ENCODE assay signal across 16 cellular contexts in genomic region chr1:111161843-111162242, GRCh38. TPM values are rescaled to one million over a fixed set of nuclear protein-coding genes. Genes with fewer than 3 reads are reported as not detected.
DNase-seq lines count a peak whose midpoint lies in the region; ATAC-seq and TF ChIP-seq lines count a peak whose summit lies in the region.
"Had no signal": no experiment of that assay in that cellular context is flagged by ENCODE, and none has a peak within 500 bp of the region (broad histone marks: within the 10 kb centered on the region; RNA-seq: fewer than 3 reads in every experiment).

No MANE protein-coding gene starts in this region.

- no peaks in the 10 kb centered on the region for H3K9me3 Mint-ChIP-seq in WTC11
- H3K9me3 Mint-ChIP-seq in stimulated activated effector memory CD8-positive, alpha-beta T cell treated with anti-CD3 and anti-CD28 coated beads, Interleukin-12 subunit alpha, Interleukin-12 subunit beta, amount 100 ng/mL, for 72 hours = no peaks in the 10 kb centered on the region
- H3K9me3 Mint-ChIP-seq: activated B cell treated with CpG ODN at 0.5 μM for 24 hours had no signal

- H3K27me3 Mint-ChIP-seq in WTC11 (ENCODE audit: low read depth) = no peaks in the 10 kb centered on the region
- H3K27me3 Mint-ChIP-seq: activated B cell treated with CpG ODN at 0.5 μM for 24 hours; activated CD8-positive, alpha-beta memory T cell treated with anti-CD3 and anti-CD28 coated beads, Interleukin-2, amount 10 ng/mL, durations not matched to agents 7 days and 5 days had no signal

- CTCF ChIA-PET in WTC11 (lab: Charles Lee) = no interaction called here

- TF ChIP-seq CTCF in WTC11 (IDR thresholded peaks at IDR 0.05) = no peak

- ATAC-seq in WTC11 (no peak), GM18873 (IDR thresholded peaks at IDR 0.05; ENCODE audit: low FRiP score, unreplicated experiment) (no peak)
- no peak for ATAC-seq in stimulated activated effector memory CD8-positive, alpha-beta T cell treated with anti-CD3 and anti-CD28 coated beads, Interleukin-12 subunit alpha, Interleukin-12 subunit beta, amount 100 ng/mL, for 72 hours
- ATAC-seq: activated CD8-positive, alpha-beta memory T cell treated with anti-CD3 and anti-CD28 coated beads, Interleukin-2, amount 10 ng/mL, durations not matched to agents 7 days and 5 days; Panc1 had no signal

- peak overlapping the region; percentile 25; the same call in 1 of the 2 replicates for H3K27ac Mint-ChIP-seq in WTC11
- no peak overlapping the region for H3K27ac Mint-ChIP-seq in stimulated activated effector memory CD8-positive, alpha-beta T cell treated with anti-CD3 and anti-CD28 coated beads, Interleukin-12 subunit alpha, Interleukin-12 subunit beta, amount 100 ng/mL, for 72 hours
- H3K27ac Mint-ChIP-seq: activated CD8-positive, alpha-beta memory T cell treated with anti-CD3 and anti-CD28 coated beads, Interleukin-2, amount 10 ng/mL, durations not matched to agents 7 days and 5 days had no signal

- DNase-seq in D341Med (ENCODE audit: low spot score) (peak; percentile 38), NCI-H1092 treated with DMSO at 0.1 percent for 48 hours (lab: John Stamatoyannopoulos, UW) (peak; percentile 19), WTC11 (ENCODE audit: low spot score) (no peak), iris pigment epithelial cell (ENCODE audit: low read depth) (peak; percentile 41), inferior parietal cortex (ENCODE audit: extremely low spot score) (no peak), RPMI8226 (no peak)
- no peak for DNase-seq in stimulated activated effector memory CD8-positive, alpha-beta T cell treated with anti-CD3 and anti-CD28 coated beads, Interleukin-12 subunit alpha, Interleukin-12 subunit beta, amount 100 ng/mL, for 72 hours (ENCODE audit: low spot score in 2 of 2)
- DNase-seq: activated B cell treated with CpG ODN at 0.5 μM for 24 hours; activated CD8-positive, alpha-beta memory T cell treated with anti-CD3 and anti-CD28 coated beads, Interleukin-2, amount 10 ng/mL, durations not matched to agents 7 days and 5 days; activated gamma-delta T cell; brain microvascular endothelial cell; Caco-2; effector CD4-positive, alpha-beta T cell; NCI-H1436 had no signal

- H3K36me3 Mint-ChIP-seq in WTC11 = peaks cover 5% of the 10 kb centered on the region
- H3K36me3 Mint-ChIP-seq in stimulated activated effector memory CD8-positive, alpha-beta T cell treated with anti-CD3 and anti-CD28 coated beads, Interleukin-12 subunit alpha, Interleukin-12 subunit beta, amount 100 ng/mL, for 72 hours = peaks cover 77% of the 10 kb centered on the region

- POLR2A ChIA-PET in WTC11 (lab: Charles Lee) = no interaction called here

- H3K4me3 Mint-ChIP-seq in WTC11 = no peak overlapping the region
- H3K4me3 Mint-ChIP-seq in stimulated activated effector memory CD8-positive, alpha-beta T cell treated with anti-CD3 and anti-CD28 coated beads, Interleukin-12 subunit alpha, Interleukin-12 subunit beta, amount 100 ng/mL, for 72 hours = no peak overlapping the region
- H3K4me3 Mint-ChIP-seq: activated B cell treated with CpG ODN at 0.5 μM for 24 hours; activated CD8-positive, alpha-beta memory T cell treated with anti-CD3 and anti-CD28 coated beads, Interleukin-2, amount 10 ng/mL, durations not matched to agents 7 days and 5 days had no signal

- no peaks in the 10 kb centered on the region for H3K4me1 Mint-ChIP-seq in WTC11
- peaks cover 6% of the 10 kb centered on the region for H3K4me1 Mint-ChIP-seq in stimulated activated effector memory CD8-positive, alpha-beta T cell treated with anti-CD3 and anti-CD28 coated beads, Interleukin-12 subunit alpha, Interleukin-12 subunit beta, amount 100 ng/mL, for 72 hours

TF ChIP-seq in WTC11, 78 proteins besides CTCF, POLR2A, EP300 and RAD21:
- TF ChIP-seq TEAD4 (CRISPR knock-in tag; IDR thresholded peaks at IDR 0.05) (no peak), CREM (CRISPR knock-in tag; IDR thresholded peaks at IDR 0.05) (no peak), SOX15 (CRISPR knock-in tag; IDR thresholded peaks at IDR 0.05) (no peak), E2F5 (CRISPR knock-in tag; IDR thresholded peaks at IDR 0.05) (no peak), NFATC4 (CRISPR knock-in tag; IDR thresholded peaks at IDR 0.05) (no peak), NFYB (CRISPR knock-in tag; conservative IDR thresholded peaks at IDR 0.05; ENCODE audit: low read depth) (no peak), GTF2I (CRISPR knock-in tag; conservative IDR thresholded peaks at IDR 0.05) (no peak), CDX4 (CRISPR knock-in tag; IDR thresholded peaks at IDR 0.05; ENCODE audit: borderline replicate concordance) (no peak), ZBTB21 (CRISPR knock-in tag; IDR thresholded peaks at IDR 0.05; ENCODE audit: borderline replicate concordance) (no peak), MXD4 (CRISPR knock-in tag; IDR thresholded peaks at IDR 0.05; ENCODE audit: borderline replicate concordance) (no peak), AR (CRISPR knock-in tag; IDR thresholded peaks at IDR 0.05) (no peak), TP53 (CRISPR knock-in tag; IDR thresholded peaks at IDR 0.05) (no peak), AFF4 (CRISPR knock-in tag; IDR thresholded peaks at IDR 0.05; ENCODE audit: borderline replicate concordance) (no peak), EMX1 (CRISPR knock-in tag; IDR thresholded peaks at IDR 0.05) (no peak)

RNA-seq across cellular contexts. Expression of gene CEPT1, which starts 21.8 kb away (rescaled TPM):
- total RNA-seq in WTC11 (2021) = 29.3 to 38.1 TPM (median 33.8 TPM) in 3 replicates

RNA-seq across cellular contexts. Expression of gene DRAM2, which starts 21.9 kb away (rescaled TPM):
- total RNA-seq in WTC11 (2021) = 34.3 to 43.8 TPM (median 37.7 TPM) in 3 replicates

RNA-seq across cellular contexts. Expression of gene DENND2D, which starts 38.6 kb away (rescaled TPM):
- total RNA-seq in WTC11 (2021) = 2.1 to 2.9 TPM (median 2.2 TPM) in 3 replicates

Comparison
In these comparisons a context has a peak if more than half of its experiments do, and no peak if none do; other contexts are left out.
1. DNase-seq: peak in D341Med (single experiment), NCI-H1092 treated with DMSO at 0.1 percent for 48 hours (single experiment) and iris pigment epithelial cell (single experiment); none in WTC11 (single experiment), inferior parietal cortex (single experiment), stimulated activated effector memory CD8-positive, alpha-beta T cell treated with anti-CD3 and anti-CD28 coated beads, Interleukin-12 subunit alpha, Interleukin-12 subunit beta, amount 100 ng/mL, for 72 hours (0 of 2) and RPMI8226 (single experiment).